Comparison of ENCODE assay signal across 23 cellular contexts in genomic region chr5:16544607-16545374, GRCh38.
DNase-seq lines count a peak whose midpoint lies in the region; ATAC-seq, FAIRE-seq and TF ChIP-seq lines count a peak whose summit lies in the region.
"Had no signal": no experiment of that assay in that cellular context is flagged by ENCODE, and none has a peak within 500 bp of the region (broad histone marks: within the 10 kb centered on the region; RNA-seq: fewer than 3 reads in every experiment).

No MANE protein-coding gene starts in this region.

- no peaks in the 10 kb centered on the region for H3K9me3 ChIP-seq in Caco-2
- H3K9me3 ChIP-seq in astrocyte (ENCODE audit: insufficient read depth, low read depth, low read length): no peaks in the 10 kb centered on the region
- H3K9me3 ChIP-seq in right cardiac atrium (ENCODE audit: control insufficient read depth, low read length): peaks cover 4% of the 10 kb centered on the region
- H3K9me3 ChIP-seq in ovary: no peaks in the 10 kb centered on the region
- H3K9me3 ChIP-seq: testis had no signal

- POLR2A ChIA-PET in Caco-2 (lab: Charles Lee): interaction anchor here (1.3 kb wide), 1 partner anchor 23 kb away, joined by 6 read pairs; no protein-coding TSS in a partner anchor

- H3K36me3 ChIP-seq in Caco-2 (ENCODE audit: control insufficient read depth, insufficient read depth, low read length): no peaks in the 10 kb centered on the region
- H3K36me3 ChIP-seq in astrocyte (ENCODE audit: insufficient read depth, low read length): no peaks in the 10 kb centered on the region
- H3K36me3 ChIP-seq in ovary: no peaks in the 10 kb centered on the region
- H3K36me3 ChIP-seq: WERI-Rb-1 had no signal

- no peak for FAIRE-seq in astrocyte (lab: Jason Lieb, UNC)
- FAIRE-seq: endothelial cell of umbilical vein, HTR-8/SVneo had no signal

- H3K4me3 Mint-ChIP-seq in Caco-2 (ENCODE audit: unreplicated experiment): no peak overlapping the region
- H3K4me3 Mint-ChIP-seq in astrocyte (ENCODE audit: unreplicated experiment): no peak overlapping the region
- H3K4me3 Mint-ChIP-seq in activated T-helper 17 cell treated with anti-CD3 and anti-CD28 coated beads, Interleukin-2, amount 50 U/mL, for 72 hours: no peak overlapping the region
- H3K4me3 Mint-ChIP-seq: activated CD4-positive, alpha-beta memory T cell treated with anti-CD3 and anti-CD28 coated beads, Interleukin-2, amount 10 ng/mL, durations not matched to agents 7 days and 5 days; activated naive CD4-positive, alpha-beta T cell treated with anti-CD3 and anti-CD28 coated beads, Interleukin-2, amount 10 ng/mL, durations not matched to agents 7 days and 5 days; CD4-positive, alpha-beta T cell had no signal

- no TSS peak for BruUV-seq in Caco-2 (replicated peaks; lab: Mats Ljungman, UMichigan)

- no peaks in the 10 kb centered on the region for H4K20me1 ChIP-seq in astrocyte (ENCODE audit: insufficient read depth, low read length)

- H2AFZ ChIP-seq in astrocyte (ENCODE audit: low read depth, low read length): no peak overlapping the region
- H2AFZ ChIP-seq: parathyroid adenoma had no signal

- no peak for TF ChIP-seq EP300 in ovary (IDR thresholded peaks at IDR 0.05)

- H3K27ac ChIP-seq in astrocyte (ENCODE audit: low read depth, low read length) (peak overlapping the region; percentile 15), right cardiac atrium (ENCODE audit: low read length) (peak overlapping the region; percentile 86), ovary (no peak overlapping the region)
- H3K27ac ChIP-seq: foreskin keratinocyte, parathyroid adenoma, testis, WERI-Rb-1 had no signal

- H3K27me3 ChIP-seq in Caco-2 (replicated peaks; ENCODE audit: control insufficient read depth, insufficient read depth, low read length) (no peaks in the 10 kb centered on the region), astrocyte (ENCODE audit: insufficient read depth, low read length) (no peaks in the 10 kb centered on the region), right cardiac atrium (ENCODE audit: control insufficient read depth, insufficient read depth) (no peaks in the 10 kb centered on the region), ovary (no peaks in the 10 kb centered on the region)
- H3K27me3 ChIP-seq: foreskin keratinocyte, testis had no signal

- WGBS in right cardiac atrium: 71% methylated on average over 4 of the region's 4 CpGs
- 82 to 88% (median 84%) methylated on average over 4 of the region's 4 CpGs for WGBS in ovary, 3 donors

- H3K9ac ChIP-seq in astrocyte (ENCODE audit: low read length): no peak overlapping the region
- H3K9ac ChIP-seq: parathyroid adenoma had no signal

- H3K27me3 Mint-ChIP-seq in Caco-2 (ENCODE audit: insufficient read depth, unreplicated experiment) (no peaks in the 10 kb centered on the region), astrocyte (ENCODE audit: low read depth, unreplicated experiment) (no peaks in the 10 kb centered on the region)
- no peaks in the 10 kb centered on the region for H3K27me3 Mint-ChIP-seq in activated T-helper 17 cell treated with anti-CD3 and anti-CD28 coated beads, Interleukin-2, amount 50 U/mL, for 72 hours
- H3K27me3 Mint-ChIP-seq: activated CD4-positive, alpha-beta memory T cell treated with anti-CD3 and anti-CD28 coated beads, Interleukin-2, amount 10 ng/mL, durations not matched to agents 7 days and 5 days; activated naive CD4-positive, alpha-beta T cell treated with anti-CD3 and anti-CD28 coated beads, Interleukin-2, amount 10 ng/mL, durations not matched to agents 7 days and 5 days; CD4-positive, alpha-beta T cell; naive thymus-derived CD8-positive, alpha-beta T cell had no signal

- CTCF ChIA-PET in Caco-2 (lab: Charles Lee): interaction anchor here (1.3 kb wide), 1 partner anchor 23 kb away, joined by 8 read pairs; no protein-coding TSS in a partner anchor

- no peak overlapping the region for H3K4me2 ChIP-seq in astrocyte (ENCODE audit: low read length)

- ATAC-seq in right cardiac atrium: peak; percentile 44 to 55
- no peak for ATAC-seq in activated T-helper 17 cell treated with anti-CD3 and anti-CD28 coated beads, Interleukin-2, amount 50 U/mL, for 72 hours (replicated peaks)
- ATAC-seq: foreskin keratinocyte; naive thymus-derived CD8-positive, alpha-beta T cell had no signal

- peaks cover 62% of the 10 kb centered on the region for H3K4me1 ChIP-seq in Caco-2
- H3K4me1 ChIP-seq in astrocyte (ENCODE audit: insufficient read depth, low read length): peaks cover 17% of the 10 kb centered on the region
- H3K4me1 ChIP-seq in right cardiac atrium (ENCODE audit: control insufficient read depth, insufficient read depth, low read length): peaks cover 7% of the 10 kb centered on the region
- no peaks in the 10 kb centered on the region for H3K4me1 ChIP-seq in ovary (ENCODE audit: insufficient read depth)
- H3K4me1 ChIP-seq: testis had no signal

- peaks cover 6% of the 10 kb centered on the region for H3K36me3 Mint-ChIP-seq in Caco-2 (ENCODE audit: insufficient read depth, unreplicated experiment)
- no peaks in the 10 kb centered on the region for H3K36me3 Mint-ChIP-seq in astrocyte (ENCODE audit: low read depth, unreplicated experiment)
- no peaks in the 10 kb centered on the region for H3K36me3 Mint-ChIP-seq in activated T-helper 17 cell treated with anti-CD3 and anti-CD28 coated beads, Interleukin-2, amount 50 U/mL, for 72 hours (ENCODE audit: low read depth)

- H3K4me1 Mint-ChIP-seq in Caco-2 (ENCODE audit: low read depth, unreplicated experiment) (peaks cover 56% of the 10 kb centered on the region), astrocyte (ENCODE audit: low read depth, unreplicated experiment) (peaks cover 37% of the 10 kb centered on the region)
- peaks cover 11% of the 10 kb centered on the region for H3K4me1 Mint-ChIP-seq in activated T-helper 17 cell treated with anti-CD3 and anti-CD28 coated beads, Interleukin-2, amount 50 U/mL, for 72 hours

- TF ChIP-seq CTCF in Caco-2 (IDR thresholded peaks at IDR 0.05; ENCODE audit: insufficient read depth in 1 of 2, low read depth in 1 of 2, low read length in 1 of 2, severe bottlenecking in 1 of 2, unreplicated experiment in 1 of 2) (no peak), astrocyte (IDR thresholded peaks at IDR 0.05; ENCODE audit: insufficient read depth, low read depth, low read length) (no peak), ovary (IDR thresholded peaks at IDR 0.05) (no peak)

- no peak for TF ChIP-seq POLR2A in ovary (IDR thresholded peaks at IDR 0.05)

- no peak overlapping the region for H3K4me3 ChIP-seq in Caco-2 (ENCODE audit: low read depth, low read length)
- H3K4me3 ChIP-seq in astrocyte (ENCODE audit: insufficient read depth, low read depth, low read length): no peak overlapping the region
- H3K4me3 ChIP-seq in right cardiac atrium (ENCODE audit: low read length): no peak overlapping the region
- H3K4me3 ChIP-seq in ovary: no peak overlapping the region
- H3K4me3 ChIP-seq: lung, testis had no signal

- DNase-seq in Caco-2: no peak
- peak; percentile 32 for DNase-seq in astrocyte (ENCODE audit: low read depth)
- no peak for DNase-seq in right cardiac atrium
- peak; percentile 69 for DNase-seq in renal cortical epithelial cell (ENCODE audit: low read depth)
- no peak for DNase-seq in NCI-H2171 treated with DMSO at 0.1 percent for 48 hours (lab: John Stamatoyannopoulos, UW)
- DNase-seq in ovary: no peak
- no peak for DNase-seq in HUDEP-2 (lab: John Stamatoyannopoulos, UW; ENCODE audit: unreplicated experiment in 76 of 76)
- DNase-seq: activated CD4-positive, alpha-beta memory T cell treated with anti-CD3 and anti-CD28 coated beads, Interleukin-2, amount 10 ng/mL, durations not matched to agents 7 days and 5 days; activated naive CD4-positive, alpha-beta T cell treated with anti-CD3 and anti-CD28 coated beads, Interleukin-2, amount 10 ng/mL, durations not matched to agents 7 days and 5 days; activated T-cell treated with anti-CD3 and anti-CD28 coated beads, Interleukin-2, amount 50 U/mL, for 1 hour; CD4-positive, alpha-beta T cell; cortex of kidney; DMS53; naive thymus-derived CD8-positive, alpha-beta T cell; NCI-H1694; testis; WERI-Rb-1 had no signal

- intact Hi-C loops in Caco-2 (cut with micrococcal nuclease; ENCODE audit: unreplicated experiment): loop anchor here (10.0 kb wide), 1 partner anchor 350 kb away; no protein-coding TSS in a partner anchor
- intact Hi-C loops in right cardiac atrium (cut with DNase I): loop anchor here in 1 of 4 donors (10.0 kb wide), 1 partner anchor 50 kb away; no protein-coding TSS in a partner anchor
- intact Hi-C loops in ovary (cut with DNase I): no loop called here

- H3K9me3 Mint-ChIP-seq in Caco-2 (ENCODE audit: unreplicated experiment) (no peaks in the 10 kb centered on the region), astrocyte (ENCODE audit: unreplicated experiment) (no peaks in the 10 kb centered on the region)
- no peaks in the 10 kb centered on the region for H3K9me3 Mint-ChIP-seq in activated T-helper 17 cell treated with anti-CD3 and anti-CD28 coated beads, Interleukin-2, amount 50 U/mL, for 72 hours
- H3K9me3 Mint-ChIP-seq: activated CD4-positive, alpha-beta memory T cell treated with anti-CD3 and anti-CD28 coated beads, Interleukin-2, amount 10 ng/mL, durations not matched to agents 7 days and 5 days; activated naive CD4-positive, alpha-beta T cell treated with anti-CD3 and anti-CD28 coated beads, Interleukin-2, amount 10 ng/mL, durations not matched to agents 7 days and 5 days; CD4-positive, alpha-beta T cell; naive thymus-derived CD8-positive, alpha-beta T cell had no signal

- H3K27ac Mint-ChIP-seq in Caco-2 (ENCODE audit: unreplicated experiment) (peak overlapping the region; percentile 73), astrocyte (ENCODE audit: unreplicated experiment) (peak overlapping the region; percentile 72)
- no peak overlapping the region for H3K27ac Mint-ChIP-seq in activated T-helper 17 cell treated with anti-CD3 and anti-CD28 coated beads, Interleukin-2, amount 50 U/mL, for 72 hours
- H3K27ac Mint-ChIP-seq: activated CD4-positive, alpha-beta memory T cell treated with anti-CD3 and anti-CD28 coated beads, Interleukin-2, amount 10 ng/mL, durations not matched to agents 7 days and 5 days; activated naive CD4-positive, alpha-beta T cell treated with anti-CD3 and anti-CD28 coated beads, Interleukin-2, amount 10 ng/mL, durations not matched to agents 7 days and 5 days; CD4-positive, alpha-beta T cell had no signal

- no peaks in the 10 kb centered on the region for H3K79me2 ChIP-seq in astrocyte (ENCODE audit: insufficient read depth, low read length)

Comparison
In these comparisons a context has a peak if more than half of its experiments do, and no peak if none do; other contexts are left out.
1. DNase-seq: peak in astrocyte (single experiment) and renal cortical epithelial cell (single experiment); none in Caco-2 (0 of 2), right cardiac atrium (0 of 3), NCI-H2171 treated with DMSO at 0.1 percent for 48 hours (single experiment), ovary (0 of 5) and HUDEP-2 (0 of 76).
2. H3K27ac ChIP-seq: peak in astrocyte (single experiment) and right cardiac atrium (single experiment); none in ovary (0 of 2).